In genomic region chr17:10059684-10060211, GRCh38 we compare ENCODE assay signal across 11 cellular contexts.
DNase-seq lines count a peak whose midpoint lies in the region; ATAC-seq and TF ChIP-seq lines count a peak whose summit lies in the region.
"Had no signal": no experiment of that assay in that cellular context is flagged by ENCODE, and none has a peak within 500 bp of the region (broad histone marks: within the 10 kb centered on the region; RNA-seq: fewer than 3 reads in every experiment).

No MANE protein-coding gene starts in this region.

- H3K9me3 ChIP-seq in left ventricle myocardium inferior (replicated peaks): no peaks in the 10 kb centered on the region
- H3K9me3 ChIP-seq: upper lobe of left lung had no signal

- DNase-seq in GM12864 (ENCODE audit: low read depth) (peak; percentile 92), left ventricle myocardium inferior (peak; percentile 64), nephron progenitor cell (no peak), NCI-H2171 treated with DMSO at 0.1 percent for 48 hours (lab: John Stamatoyannopoulos, UW) (no peak), NCI-H2196 (lab: John Stamatoyannopoulos, UW; ENCODE audit: unreplicated experiment) (no peak)
- no peak for DNase-seq in stimulated activated CD4-positive, alpha-beta T cell treated with anti-CD3 and anti-CD28 coated beads, Interleukin-15, amount 100 ng/mL, for 24 hours
- DNase-seq: DMS 273 treated with DMSO at 0.1 percent for 48 hours, NCI-H187 treated with DMSO at 0.1 percent for 48 hours, upper lobe of left lung had no signal

- H3K4me3 ChIP-seq in GM12864 (ENCODE audit: low read depth, low read length) (no peak overlapping the region), left ventricle myocardium inferior (no peak overlapping the region)
- H3K4me3 ChIP-seq: upper lobe of left lung had no signal

- H3K36me3 Mint-ChIP-seq in nephron progenitor cell (ENCODE audit: low read depth): no peaks in the 10 kb centered on the region

- peaks cover 64% of the 10 kb centered on the region for H3K4me1 ChIP-seq in left ventricle myocardium inferior

- H3K4me1 Mint-ChIP-seq in nephron progenitor cell: peaks cover 32% of the 10 kb centered on the region

- H3K27ac Mint-ChIP-seq in nephron progenitor cell: no peak overlapping the region

- peak overlapping the region; percentile 75 for H3K27ac ChIP-seq in left ventricle myocardium inferior (replicated peaks)
- H3K27ac ChIP-seq: upper lobe of left lung had no signal

- TF ChIP-seq CTCF in GM12864 (IDR thresholded peaks at IDR 0.05; ENCODE audit: low read depth, low read length, missing control alignments) (no peak), left ventricle myocardium inferior (IDR thresholded peaks at IDR 0.05; ENCODE audit: borderline replicate concordance) (no peak), nephron progenitor cell (IDR thresholded peaks at IDR 0.05) (no peak)

- H3K36me3 ChIP-seq in left ventricle myocardium inferior: no peaks in the 10 kb centered on the region
- H3K36me3 ChIP-seq: upper lobe of left lung had no signal

- ATAC-seq in GM21447 (IDR thresholded peaks at IDR 0.05; ENCODE audit: unreplicated experiment) (peak; percentile 88), HG03469 (IDR thresholded peaks at IDR 0.05; ENCODE audit: unreplicated experiment) (peak; percentile 76)

- intact Hi-C loops in left ventricle myocardium inferior (cut with micrococcal nuclease): no loop called here

- peaks cover 16% of the 10 kb centered on the region for H3K27me3 Mint-ChIP-seq in nephron progenitor cell (ENCODE audit: low read depth, poor library complexity)

- no peak overlapping the region for H3K4me3 Mint-ChIP-seq in nephron progenitor cell

- H3K27me3 ChIP-seq in left ventricle myocardium inferior (ENCODE audit: low read depth): no peaks in the 10 kb centered on the region
- H3K27me3 ChIP-seq: upper lobe of left lung had no signal

- peaks cover 18% of the 10 kb centered on the region for H3K9me3 Mint-ChIP-seq in nephron progenitor cell

Comparison
In these comparisons a context has a peak if more than half of its experiments do, and no peak if none do; other contexts are left out.
1. DNase-seq: peak in GM12864 (single experiment) and left ventricle myocardium inferior (single experiment); none in nephron progenitor cell (single experiment), stimulated activated CD4-positive, alpha-beta T cell treated with anti-CD3 and anti-CD28 coated beads, Interleukin-15, amount 100 ng/mL, for 24 hours (single experiment), NCI-H2171 treated with DMSO at 0.1 percent for 48 hours (single experiment) and NCI-H2196 (single experiment).